1 cellular context compared by ENCODE assay signal in genomic region chr18:35577045-35577848, GRCh38.
TF ChIP-seq lines count a peak whose summit lies in the region.

No MANE protein-coding gene starts in this region.

TF ChIP-seq in GM12878, 131 proteins besides CTCF, POLR2A, EP300 and RAD21 (continued from another document and continues in another):
- TF ChIP-seq ZNF384 (IDR thresholded peaks at IDR 0.05; ENCODE audit: borderline replicate concordance, low read depth, low read length) (no peak), NR2C2 (IDR thresholded peaks at IDR 0.05; ENCODE audit: borderline replicate concordance, control insufficient read depth, insufficient read length, low read depth) (no peak), MXI1 (IDR thresholded peaks at IDR 0.05; ENCODE audit: low read depth, low read length) (no peak), BCLAF1 (IDR thresholded peaks at IDR 0.05) (no peak), ASH2L (IDR thresholded peaks at IDR 0.05; ENCODE audit: borderline replicate concordance, low read depth) (no peak), TCF7 (IDR thresholded peaks at IDR 0.05; ENCODE audit: borderline replicate concordance) (no peak), HDGF (IDR thresholded peaks at IDR 0.05) (peak; percentile 30; the same call in 1 of the 2 replicates), CREB1 (IDR thresholded peaks at IDR 0.05; ENCODE audit: low read depth) (peak; percentile 70), FOXM1 (IDR thresholded peaks at IDR 0.05; ENCODE audit: low read depth, low read length) (0 out of 2 replicates have a peak, but pooled peaks have one; percentile 65), MTA3 (IDR thresholded peaks at IDR 0.05; ENCODE audit: borderline replicate concordance, low read length) (no peak; the same call in 1 of the 2 replicates), MTA2 (IDR thresholded peaks at IDR 0.05; ENCODE audit: low read depth) (peak; percentile 100), RB1 (IDR thresholded peaks at IDR 0.05; ENCODE audit: borderline replicate concordance) (no peak), TCF3 (IDR thresholded peaks at IDR 0.05; ENCODE audit: borderline replicate concordance, insufficient read depth, low read depth, low read length) (no peak), NR2F1 (conservative IDR thresholded peaks at IDR 0.05) (peak; percentile 96), ZNF274 (IDR thresholded peaks at IDR 0.05; ENCODE audit: insufficient read depth, insufficient read length) (no peak), SKIL (IDR thresholded peaks at IDR 0.05; ENCODE audit: low read depth, poor library complexity, severe bottlenecking) (peak; percentile 96), ZNF207 (IDR thresholded peaks at IDR 0.05; ENCODE audit: borderline replicate concordance) (peak; percentile 32; the same call in 1 of the 2 replicates), GABPA (IDR thresholded peaks at IDR 0.05; ENCODE audit: low read depth) (no peak), CREM (IDR thresholded peaks at IDR 0.05; ENCODE audit: low read depth) (peak; percentile 84), HCFC1 (IDR thresholded peaks at IDR 0.05; ENCODE audit: low read length) (no peak), HDAC2 (IDR thresholded peaks at IDR 0.05) (no peak), ZBTB33 (IDR thresholded peaks at IDR 0.05) (0 out of 2 replicates have a peak, but pooled peaks have one; percentile 14), HSF1 (IDR thresholded peaks at IDR 0.05; ENCODE audit: low read depth, low read length) (no peak), CHD2 (IDR thresholded peaks at IDR 0.05; ENCODE audit: borderline replicate concordance, low read depth, low read length) (peak; percentile 47; the same call in 1 of the 2 replicates), TAF1 (IDR thresholded peaks at IDR 0.05; ENCODE audit: borderline replicate concordance, low read depth, low read length) (no peak), USF1 (IDR thresholded peaks at IDR 0.05; ENCODE audit: borderline replicate concordance, extremely low read length, insufficient read depth, low read depth, low read length) (no peak), ATF3 (IDR thresholded peaks at IDR 0.05; ENCODE audit: borderline replicate concordance, extremely low read depth, low read depth, low read length) (no peak), LARP7 (IDR thresholded peaks at IDR 0.05) (no peak), RAD51 (IDR thresholded peaks at IDR 0.05) (0 out of 2 replicates have a peak, but pooled peaks have one; percentile 39), SUPT20H (IDR thresholded peaks at IDR 0.05; ENCODE audit: borderline replicate concordance, control insufficient read depth, low read depth, low read length) (no peak), CEBPZ (IDR thresholded peaks at IDR 0.05; ENCODE audit: low read depth, low read length) (no peak), PAX8 (IDR thresholded peaks at IDR 0.05) (no peak), PBX3 (IDR thresholded peaks at IDR 0.05; ENCODE audit: insufficient replicate concordance, low read depth, low read length) (peak; percentile 54), SMAD5 (IDR thresholded peaks at IDR 0.05; ENCODE audit: low read depth) (no peak), SP1 (IDR thresholded peaks at IDR 0.05; ENCODE audit: low read depth, low read length) (peak; percentile 8), YBX1 (IDR thresholded peaks at IDR 0.05) (no peak), POU2F2 (IDR thresholded peaks at IDR 0.05; ENCODE audit: borderline replicate concordance, low read depth, low read length) (peak; percentile 65; the same call in 1 of the 3 replicates), TBL1XR1 (IDR thresholded peaks at IDR 0.05; ENCODE audit: low read depth, low read length) (peak; percentile 64; the same call in 1 of the 2 replicates), EED (IDR thresholded peaks at IDR 0.05; ENCODE audit: low read depth) (peak; percentile 68), SMC3 (IDR thresholded peaks at IDR 0.05; ENCODE audit: borderline replicate concordance, low read length) (no peak; the same call in 1 of the 2 replicates), NKRF (conservative IDR thresholded peaks at IDR 0.05) (0 out of 2 replicates have a peak, but pooled peaks have one; percentile 23), EGR1 (IDR thresholded peaks at IDR 0.05; ENCODE audit: borderline replicate concordance in 1 of 2, low read depth in 2 of 2, low read length in 2 of 2) (peak in 1 of 2 experiments; percentile 55; a peak in 1 of 3 replicates), IRF3 (IDR thresholded peaks at IDR 0.05) (no peak), GATAD2B (conservative IDR thresholded peaks at IDR 0.05; ENCODE audit: low read depth) (peak; percentile 98), SPI1 (IDR thresholded peaks at IDR 0.05; ENCODE audit: borderline replicate concordance, insufficient read depth, low read depth, low read length) (peak; percentile 85), RFX5 (IDR thresholded peaks at IDR 0.05; ENCODE audit: low read depth, low read length) (no peak), SMAD1 (IDR thresholded peaks at IDR 0.05; ENCODE audit: low read depth, partially characterized antibody) (peak; percentile 76), SIX5 (IDR thresholded peaks at IDR 0.05; ENCODE audit: low read depth, low read length, severe bottlenecking) (no peak), BMI1 (IDR thresholded peaks at IDR 0.05; ENCODE audit: borderline replicate concordance) (peak; percentile 88)
